Comparison of ENCODE assay signal across 27 cellular contexts in genomic region chr9:120416816-120417427, GRCh38.
"Had no signal": no experiment of that assay in that cellular context is flagged by ENCODE, and none has a peak within 500 bp of the region (broad histone marks: within the 10 kb centered on the region; RNA-seq: fewer than 3 reads in every experiment).

No MANE protein-coding gene starts in this region.

- H3K9me3 Mint-ChIP-seq: activated T-cell treated with anti-CD3 and anti-CD28 coated beads, Interleukin-2, amount 50 U/mL, for 4 hours; immature natural killer cell; natural killer cell; T-helper 2 cell treated with Interferon-gamma antibody and Interleukin-4, amounts not matched to agents 5 μg/mL and 100 μg/mL, for 36 hours had no signal

- H3K4me3 Mint-ChIP-seq: activated T-cell treated with anti-CD3 and anti-CD28 coated beads, Interleukin-2, amount 50 U/mL, for 4 hours; immature natural killer cell; natural killer cell; T-helper 2 cell treated with Interferon-gamma antibody and Interleukin-4, amounts not matched to agents 5 μg/mL and 100 μg/mL, for 36 hours had no signal

- ATAC-seq: activated T-cell treated with anti-CD3 and anti-CD28 coated beads, Interleukin-2, amount 50 U/mL, for 4 hours; body of pancreas; left ventricle myocardium superior; natural killer cell; psoas muscle had no signal

- FAIRE-seq: TTC549 had no signal

- H3K27ac ChIP-seq: body of pancreas, cardiac muscle cell, hepatocyte, neutrophil, ovary, psoas muscle, right atrium auricular region, thoracic aorta, upper lobe of left lung had no signal

- H3K4me1 ChIP-seq: body of pancreas had no signal

- DNase-seq: activated CD4-positive, alpha-beta T cell treated with anti-CD3 and anti-CD28 coated beads, Interleukin-2, amount 50 U/mL, for 4 hours; activated CD8-positive, alpha-beta memory T cell treated with anti-CD3 and anti-CD28 coated beads, Interleukin-2, amount 50 U/mL, for 48 hours; activated naive CD4-positive, alpha-beta T cell treated with Interleukin-2 at 50 U/mL for 16 hours; activated T-cell treated with anti-CD3 and anti-CD28 coated beads, Interleukin-2, amount 50 U/mL, for 4 hours; amygdala; body of pancreas; effector CD4-positive, alpha-beta T cell; erythroblast; foreskin melanocyte; glutamatergic neuron; immature natural killer cell; left ventricle myocardium superior; mammary epithelial cell; midbrain; natural killer cell; ovary; psoas muscle; stimulated activated CD4-positive, alpha-beta T cell treated with anti-CD3 and anti-CD28 coated beads, Interleukin-4, amount 100 ng/mL, for 24 hours; stimulated activated naive CD4-positive, alpha-beta T cell treated with Interleukin-2 at 50 U/mL for 16 hours had no signal

- H3K36me3 ChIP-seq: ovary had no signal

- H3K79me2 ChIP-seq: hepatocyte had no signal

- H3K4me3 ChIP-seq: body of pancreas, cardiac muscle cell, hepatocyte, ovary, psoas muscle, right atrium auricular region, thoracic aorta, upper lobe of left lung had no signal

- H2AFZ ChIP-seq: hepatocyte had no signal

- H3K27me3 ChIP-seq: body of pancreas, cardiac muscle cell, hepatocyte, neutrophil, ovary, right atrium auricular region, upper lobe of left lung had no signal

- H3K27ac Mint-ChIP-seq: T-helper 2 cell treated with Interferon-gamma antibody and Interleukin-4, amounts not matched to agents 5 μg/mL and 100 μg/mL, for 36 hours had no signal

- H3K4me2 ChIP-seq: hepatocyte had no signal

- H3K9me3 ChIP-seq: body of pancreas, neutrophil, ovary, psoas muscle, right atrium auricular region, thoracic aorta, upper lobe of left lung had no signal
